35 cellular contexts compared by ENCODE assay signal in the genomic region with DNA sequence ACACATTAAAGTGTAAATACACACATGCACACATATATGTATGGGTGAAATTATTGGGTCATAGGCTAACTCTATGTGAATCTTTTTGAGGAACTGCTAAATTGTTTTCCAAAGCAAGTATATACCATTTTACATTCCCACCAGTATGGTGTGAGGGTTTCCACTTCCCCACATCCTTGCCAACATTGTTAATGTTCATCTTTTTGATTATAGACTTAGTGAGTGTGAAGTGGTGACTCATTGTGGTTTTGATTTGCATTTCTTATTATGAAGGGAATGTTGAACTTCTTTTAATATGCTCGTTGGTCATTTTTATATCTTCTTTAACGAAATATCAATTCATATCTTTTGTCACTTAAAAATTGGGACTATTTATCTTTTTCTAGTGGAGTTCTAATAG.
DNase-seq lines count a peak whose midpoint lies in the region; ATAC-seq, FAIRE-seq and TF ChIP-seq lines count a peak whose summit lies in the region.
"Had no signal": no experiment of that assay in that cellular context is flagged by ENCODE, and none has a peak within 500 bp of the region (broad histone marks: within the 10 kb centered on the region; RNA-seq: fewer than 3 reads in every experiment).

No MANE protein-coding gene starts in this region.

- H3K36me3 ChIP-seq in Karpas-422 (ENCODE audit: insufficient read depth, low read length) (no peaks in the 10 kb centered on the region), endothelial cell of umbilical vein (ENCODE audit: control insufficient read depth in 2 of 2, extremely low read depth in 1 of 2, insufficient read depth in 2 of 2, low read length in 2 of 2) (no peaks in the 10 kb centered on the region)
- H3K36me3 ChIP-seq: BLaER1, heart left ventricle, upper lobe of left lung had no signal

- peak; percentile 60 for FAIRE-seq in endothelial cell of umbilical vein (lab: Jason Lieb, UNC)
- FAIRE-seq: endometrium, keratinocyte had no signal

- peak overlapping the region; percentile 12 for H3K4me2 ChIP-seq in Karpas-422 (ENCODE audit: low read depth, low read length, poor library complexity, severe bottlenecking)
- no peak overlapping the region for H3K4me2 ChIP-seq in endothelial cell of umbilical vein (ENCODE audit: insufficient read depth, low read length)
- H3K4me2 ChIP-seq: BLaER1, KMS-11 had no signal

- no peaks in the 10 kb centered on the region for H4K20me1 ChIP-seq in Karpas-422 (ENCODE audit: insufficient read depth, low read depth, low read length)
- H4K20me1 ChIP-seq in endothelial cell of umbilical vein (replicated peaks; ENCODE audit: control insufficient read depth, extremely low read depth, insufficient read depth, low read length): no peaks in the 10 kb centered on the region
- H4K20me1 ChIP-seq: BLaER1 had no signal

- H3K9ac ChIP-seq in Karpas-422 (ENCODE audit: low read length): no peak overlapping the region
- H3K9ac ChIP-seq in endothelial cell of umbilical vein (replicated peaks; ENCODE audit: extremely low read depth, insufficient read depth, low read length): no peak overlapping the region
- H3K9ac ChIP-seq: BLaER1, KMS-11 had no signal

- no peak for DNase-seq in Karpas-422
- DNase-seq in endothelial cell of umbilical vein (ENCODE audit: low read depth, low spot score): no peak
- DNase-seq in activated CD4-positive, alpha-beta T cell treated with anti-CD3 and anti-CD28 coated beads for 4 hours: no peak
- no peak for DNase-seq in iPS-NIHi7 (ENCODE audit: extremely low spot score)
- no peak for DNase-seq in NOMO-1 (lab: John Stamatoyannopoulos, UW; ENCODE audit: unreplicated experiment in 2 of 2)
- DNase-seq: activated CD4-positive, alpha-beta T cell treated with anti-CD3 and anti-CD28 coated beads, Interleukin-2, amount 50 U/mL, for 48 hours; activated naive CD4-positive, alpha-beta T cell treated with Interleukin-2 at 50 U/mL for 16 hours; body of pancreas; cerebellar nuclear complex; DMS 273 treated with DMSO at 0.1 percent for 48 hours; dorsolateral prefrontal cortex; foreskin melanocyte; heart left ventricle; left ventricle myocardium superior; mesendoderm; MM.1S; NCI-H1105 treated with DMSO at 0.1 percent for 48 hours; NCI-H1930; NCI-H526; NK-92 treated with Interleukin-12 subunit alpha and Interleukin-12 subunit beta, amount 100 ng/mL, for 24 hours; retina; Right ventricle myocardium superior; stimulated activated naive CD4-positive, alpha-beta T cell; T-helper 2 cell; upper lobe of left lung had no signal

- CTCF ChIA-PET in endothelial cell of umbilical vein (lab: Charles Lee): no interaction called here

- TF ChIP-seq CTCF in endothelial cell of umbilical vein (IDR thresholded peaks at IDR 0.05; ENCODE audit: extremely low read depth in 1 of 2, insufficient read depth in 1 of 2, low read depth in 1 of 2, low read length in 2 of 2): no peak

- no peaks in the 10 kb centered on the region for H3K9me3 ChIP-seq in Karpas-422 (ENCODE audit: low read length)
- H3K9me3 ChIP-seq in endothelial cell of umbilical vein (replicated peaks; ENCODE audit: control insufficient read depth, insufficient read depth, low read length): no peaks in the 10 kb centered on the region
- H3K9me3 ChIP-seq: BLaER1, body of pancreas, heart left ventricle, upper lobe of left lung had no signal

- dilution Hi-C loops in endothelial cell of umbilical vein (cut with MboI; ENCODE audit: extremely low pct_ligation_motif_present, low sequenced_read_pairs): no loop called here

- no peaks in the 10 kb centered on the region for H3K9me1 ChIP-seq in endothelial cell of umbilical vein (replicated peaks; ENCODE audit: control insufficient read depth, extremely low read depth, insufficient read depth, low read length)

- peaks cover 8% of the 10 kb centered on the region for H3K4me1 ChIP-seq in Karpas-422 (ENCODE audit: low read length)
- H3K4me1 ChIP-seq in endothelial cell of umbilical vein (ENCODE audit: control insufficient read depth, extremely low read depth, insufficient read depth, low read length): no peaks in the 10 kb centered on the region
- H3K4me1 ChIP-seq: BLaER1, body of pancreas, heart left ventricle, upper lobe of left lung had no signal

- no peak overlapping the region for H2AFZ ChIP-seq in Karpas-422 (ENCODE audit: low read length)
- H2AFZ ChIP-seq in endothelial cell of umbilical vein (ENCODE audit: low read depth, low read length): no peak overlapping the region

- no peak for TF ChIP-seq POLR2A in endothelial cell of umbilical vein (IDR thresholded peaks at IDR 0.05; ENCODE audit: low read depth, low read length)

- H3K79me2 ChIP-seq in Karpas-422 (ENCODE audit: low read length) (no peaks in the 10 kb centered on the region), endothelial cell of umbilical vein (ENCODE audit: control insufficient read depth, insufficient read depth, low read length) (no peaks in the 10 kb centered on the region)

- H3K27ac ChIP-seq in Karpas-422 (ENCODE audit: low read length) (no peak overlapping the region), endothelial cell of umbilical vein (ENCODE audit: insufficient read depth, low read depth, low read length) (no peak overlapping the region)
- H3K27ac ChIP-seq: BLaER1, body of pancreas, dorsolateral prefrontal cortex, heart left ventricle, HL-60, KMS-11, skin epidermis, upper lobe of left lung had no signal

- no peaks in the 10 kb centered on the region for H3K9me2 ChIP-seq in Karpas-422 (replicated peaks; ENCODE audit: insufficient read depth, low read length)

- 0 out of 2 replicates have a peak, but pooled peaks cover 2% of the 10 kb centered on the region for H3K27me3 ChIP-seq in Karpas-422 (ENCODE audit: low read length)
- H3K27me3 ChIP-seq in endothelial cell of umbilical vein (ENCODE audit: control insufficient read depth in 2 of 2, insufficient read depth in 2 of 2, low read length in 2 of 2): no peaks in the 10 kb centered on the region
- H3K27me3 ChIP-seq: BLaER1, body of pancreas, dorsolateral prefrontal cortex, heart left ventricle, upper lobe of left lung had no signal

- ATAC-seq in GM18907 (IDR thresholded peaks at IDR 0.05; ENCODE audit: unreplicated experiment): peak; percentile 60
- peak; percentile 44 for ATAC-seq in HG02973 (IDR thresholded peaks at IDR 0.05; ENCODE audit: unreplicated experiment)
- no peak for ATAC-seq in HG03108 (IDR thresholded peaks at IDR 0.05; ENCODE audit: unreplicated experiment)
- ATAC-seq: activated CD4-positive, CD25-positive, alpha-beta regulatory T cell treated with anti-CD3 and anti-CD28 coated beads, Interleukin-2, amount 50 U/mL, for 24 hours; body of pancreas; heart left ventricle; left ventricle myocardium superior had no signal

- no TSS peak for BruUV-seq in endothelial cell of umbilical vein (replicated peaks; lab: Mats Ljungman, UMichigan)

- POLR2A ChIA-PET in endothelial cell of umbilical vein (lab: Charles Lee): no interaction called here

- intact Hi-C loops in endothelial cell of umbilical vein (cut with micrococcal nuclease): no loop called here

- no peak overlapping the region for H3K4me3 ChIP-seq in Karpas-422 (ENCODE audit: low read length)
- no peak overlapping the region for H3K4me3 ChIP-seq in endothelial cell of umbilical vein (replicated peaks in 1 of 3; ENCODE audit: insufficient read depth in 1 of 3, low read depth in 1 of 3, low read length in 3 of 3)
- H3K4me3 ChIP-seq: BLaER1, body of pancreas, dorsolateral prefrontal cortex, heart left ventricle, skin epidermis, upper lobe of left lung had no signal

TF ChIP-seq in endothelial cell of umbilical vein, 7 proteins besides CTCF, POLR2A, EP300 and RAD21:
- TF ChIP-seq POLR2AphosphoS5 (IDR thresholded peaks at IDR 0.05; ENCODE audit: insufficient read depth, low read depth, low read length) (no peak), FOS (IDR thresholded peaks at IDR 0.05; ENCODE audit: borderline replicate concordance, insufficient read depth, low read length) (no peak), MYC (IDR thresholded peaks at IDR 0.05; ENCODE audit: low read depth, low read length) (no peak), EZH2 (IDR thresholded peaks at IDR 0.05; ENCODE audit: borderline replicate concordance, low read depth, low read length, severe bottlenecking) (no peak), GATA2 (IDR thresholded peaks at IDR 0.05; ENCODE audit: insufficient read depth, insufficient read length, low read depth, low read length) (no peak), JUN (IDR thresholded peaks at IDR 0.05; ENCODE audit: borderline replicate concordance, insufficient read depth, insufficient read length, low read depth) (no peak), MAX (IDR thresholded peaks at IDR 0.05; ENCODE audit: insufficient read depth, insufficient read length) (no peak)
